21 cellular contexts compared by ENCODE assay signal in genomic region chr2:156366747-156367146, GRCh38. TPM values are rescaled to one million over a fixed set of nuclear protein-coding genes. Genes with fewer than 3 reads are reported as not detected.
A peak's percentile ranks its signal among the peaks of the same experiment; 100 is the strongest.
DNase-seq lines count a peak whose midpoint lies in the region; ATAC-seq, FAIRE-seq and TF ChIP-seq lines count a peak whose summit lies in the region.
"Had no signal": no experiment of that assay in that cellular context is flagged by ENCODE, and none has a peak within 500 bp of the region (broad histone marks: within the 10 kb centered on the region; RNA-seq: fewer than 3 reads in every experiment).

No MANE protein-coding gene starts in this region.

- H3F3A ChIP-seq in SK-N-SH (replicated peaks; ENCODE audit: insufficient read depth), result no peaks in the 10 kb centered on the region

- WGBS in SK-N-SH (ENCODE audit: low lambda C conversion rate), result 33% methylated on average over 4 of the region's 4 CpGs
- 46% methylated on average over 4 of the region's 4 CpGs for WGBS in K562 (ENCODE audit: insufficient coverage, low coverage, missing lambda C conversion rate)
- 78 to 79% methylated on average over 4 of the region's 4 CpGs for WGBS in testis, 2 donors
- 93% methylated on average over 4 of the region's 4 CpGs for WGBS in prostate gland

- no peak overlapping the region for H3K4me2 ChIP-seq in HCT116 (ENCODE audit: low read length)
- no peak overlapping the region for H3K4me2 ChIP-seq in SK-N-SH
- no peak overlapping the region for H3K4me2 ChIP-seq in K562 (ENCODE audit: insufficient read depth, low read length)
- H3K4me2 ChIP-seq: A549 had no signal

- in situ Hi-C loops in K562 (cut with MboI), result no loop called here

- no peak for TF ChIP-seq CTCF in HCT116 (IDR thresholded peaks at IDR 0.05 in 2 of 3, conservative IDR thresholded peaks at IDR 0.05 in 1 of 3; ENCODE audit: borderline replicate concordance in 1 of 3, insufficient read depth in 1 of 3, low read depth in 2 of 3, low read length in 2 of 3)
- no peak for TF ChIP-seq CTCF in SK-N-SH (IDR thresholded peaks at IDR 0.05)
- no peak for TF ChIP-seq CTCF in K562 (IDR thresholded peaks at IDR 0.05 in 2 of 3, conservative IDR thresholded peaks at IDR 0.05 in 1 of 3; ENCODE audit: insufficient read depth in 2 of 3, low read depth in 1 of 3, low read length in 3 of 3)
- TF ChIP-seq CTCF in testis (IDR thresholded peaks at IDR 0.05), result no peak
- no peak for TF ChIP-seq CTCF in prostate gland (IDR thresholded peaks at IDR 0.05)

- ATAC-seq in HCT116 (0 out of 2 replicates have a peak, but pooled peaks have one; percentile 38), K562 (peak; percentile 67), HG02588 (IDR thresholded peaks at IDR 0.05; ENCODE audit: unreplicated experiment) (no peak)

- no peaks in the 10 kb centered on the region for H4K20me1 ChIP-seq in HCT116 (ENCODE audit: insufficient read depth)
- H4K20me1 ChIP-seq in SK-N-SH (ENCODE audit: insufficient read depth), result no peaks in the 10 kb centered on the region
- no peaks in the 10 kb centered on the region for H4K20me1 ChIP-seq in K562 (replicated peaks; ENCODE audit: control insufficient read depth, insufficient read depth, low read length)

- no peaks in the 10 kb centered on the region for H3K36me3 ChIP-seq in HCT116 (ENCODE audit: control insufficient read depth in 1 of 2, insufficient read depth in 2 of 2, low read length in 2 of 2)
- no peaks in the 10 kb centered on the region for H3K36me3 ChIP-seq in SK-N-SH (replicated peaks in 1 of 2; ENCODE audit: control insufficient read depth in 1 of 2, insufficient read depth in 2 of 2, low read length in 1 of 2)
- H3K36me3 ChIP-seq in K562 (ENCODE audit: control insufficient read depth, insufficient read depth, low read length), result no peaks in the 10 kb centered on the region
- no peaks in the 10 kb centered on the region for H3K36me3 ChIP-seq in testis (ENCODE audit: low read depth, missing control alignments)
- no peaks in the 10 kb centered on the region for H3K36me3 ChIP-seq in prostate gland
- H3K36me3 ChIP-seq: HAP-1 had no signal

- no TSS peak for BruUV-seq in HCT116 (replicated peaks; lab: Mats Ljungman, UMichigan)
- BruUV-seq in K562 (replicated peaks; lab: Mats Ljungman, UMichigan), result no TSS peak

- H3K27ac ChIP-seq in HCT116 (ENCODE audit: low read depth, low read length) (no peak overlapping the region), SK-N-SH (ENCODE audit: low read depth in 2 of 2, low read length in 1 of 2) (no peak overlapping the region), K562 (ENCODE audit: extremely low read depth, low read depth, low read length) (no peak overlapping the region), testis (no peak overlapping the region), prostate gland (no peak overlapping the region)
- H3K27ac ChIP-seq: A549 had no signal

- CTCF ChIA-PET in HCT116 (lab: Charles Lee), result no interaction called here
- CTCF ChIA-PET in SK-N-SH (lab: Yijun Ruan, JAX), result no interaction called here
- CTCF ChIA-PET in K562 (lab: Yijun Ruan, JAX; ENCODE audit: low intra/inter-chr PET ratio), result no interaction called here

- no peaks in the 10 kb centered on the region for H3K9me1 ChIP-seq in K562 (ENCODE audit: control insufficient read depth, insufficient read depth, low read length)

- H3K4me1 ChIP-seq in HCT116 (ENCODE audit: control insufficient read depth in 1 of 2, insufficient read depth in 2 of 2, low read length in 2 of 2) (no peaks in the 10 kb centered on the region), SK-N-SH (ENCODE audit: control insufficient read depth in 1 of 2, insufficient read depth in 2 of 2, low read depth in 1 of 2, low read length in 1 of 2) (no peaks in the 10 kb centered on the region), K562 (replicated peaks in 1 of 2; ENCODE audit: control insufficient read depth in 2 of 2, insufficient read depth in 2 of 2, low read length in 2 of 2) (no peaks in the 10 kb centered on the region), testis (no peaks in the 10 kb centered on the region), prostate gland (replicated peaks) (no peaks in the 10 kb centered on the region)
- H3K4me1 ChIP-seq: A549, HAP-1 had no signal

- intact Hi-C loops in HCT116 (cut with micrococcal nuclease), result no loop called here
- intact Hi-C loops in K562 (cut with micrococcal nuclease), result no loop called here
- intact Hi-C loops in testis (cut with DNase I; ENCODE audit: low total_unique reads), result no loop called here
- intact Hi-C loops in prostate gland (cut with DNase I), result no loop called here

- no peaks in the 10 kb centered on the region for H3K9me3 ChIP-seq in HCT116 (ENCODE audit: control insufficient read depth in 1 of 2, insufficient read depth in 1 of 2, low read depth in 1 of 2, low read length in 2 of 2)
- H3K9me3 ChIP-seq in SK-N-SH, result no peaks in the 10 kb centered on the region
- H3K9me3 ChIP-seq in K562 (replicated peaks; ENCODE audit: control insufficient read depth, insufficient read depth, low read depth, low read length), result no peaks in the 10 kb centered on the region
- H3K9me3 ChIP-seq in testis, result no peaks in the 10 kb centered on the region
- no peaks in the 10 kb centered on the region for H3K9me3 ChIP-seq in prostate gland
- H3K9me3 ChIP-seq: A549, HAP-1 had no signal

- FAIRE-seq in K562 (lab: Jason Lieb, UNC), result no peak
- FAIRE-seq: A549, GM12892, H54 had no signal

- POLR2A ChIA-PET in HCT116 (lab: Charles Lee) (no interaction called here), SK-N-SH (lab: Yijun Ruan, JAX) (no interaction called here), K562 (lab: Yijun Ruan, JAX) (no interaction called here)

- DNase-seq in HCT116 (ENCODE audit: low read depth, low spot score) (no peak), SK-N-SH (no peak), K562 (ENCODE audit: extremely low read depth in 1 of 4, low spot score in 3 of 4) (peak in 1 of 4 experiments; percentile 27), testis (peak; percentile 50), SW480 (ENCODE audit: low spot score) (no peak), prostate gland (ENCODE audit: low spot score) (no peak)
- DNase-seq: 8988T; C1 segment of cervical spinal cord; Calu3; CD4-positive, alpha-beta memory T cell; COR-L47; DMS53; DMS79 treated with DMSO at 0.1 percent for 48 hours; GF-D8; GOT3 had no signal

- no peak overlapping the region for H3K4me3 ChIP-seq in HCT116 (replicated peaks in 1 of 2; ENCODE audit: low read depth in 1 of 2, low read length in 2 of 2)
- H3K4me3 ChIP-seq in SK-N-SH (ENCODE audit: low read depth in 2 of 2, low read length in 1 of 2), result no peak overlapping the region
- H3K4me3 ChIP-seq in K562, result no peak overlapping the region
- no peak overlapping the region for H3K4me3 ChIP-seq in testis
- no peak overlapping the region for H3K4me3 ChIP-seq in prostate gland
- H3K4me3 ChIP-seq: A549, HAP-1 had no signal

- TF ChIP-seq POLR2A in HCT116 (IDR thresholded peaks at IDR 0.05; ENCODE audit: borderline replicate concordance, extremely low read depth, insufficient read depth, insufficient read length), result no peak
- no peak for TF ChIP-seq POLR2A in K562 (conservative IDR thresholded peaks at IDR 0.05)
- no peak for TF ChIP-seq POLR2A in testis (IDR thresholded peaks at IDR 0.05)
- TF ChIP-seq POLR2A in prostate gland (IDR thresholded peaks at IDR 0.05), result no peak

- RAD21 ChIA-PET in HCT116 (lab: Charles Lee; ENCODE audit: low non-redundant PET in 1 of 2, low total read pairs in 2 of 2, uncharacterized antibody in 2 of 2, unreplicated experiment in 2 of 2), result no interaction called here

- H2AFZ ChIP-seq in HCT116 (ENCODE audit: low read depth, low read length, poor library complexity, severe bottlenecking), result no peak overlapping the region
- no peak overlapping the region for H2AFZ ChIP-seq in SK-N-SH (ENCODE audit: low read depth)
- no peak overlapping the region for H2AFZ ChIP-seq in K562 (ENCODE audit: low read depth, low read length)

- H3K9me2 ChIP-seq in HCT116 (ENCODE audit: insufficient read depth) (no peaks in the 10 kb centered on the region), SK-N-SH (no peaks in the 10 kb centered on the region)

- H3K9ac ChIP-seq in HCT116 (ENCODE audit: low read length), result no peak overlapping the region
- no peak overlapping the region for H3K9ac ChIP-seq in SK-N-SH
- H3K9ac ChIP-seq in K562 (ENCODE audit: insufficient read depth in 1 of 2, low read depth in 2 of 2, low read length in 2 of 2), result no peak overlapping the region

- no peak for TF ChIP-seq RAD21 in HCT116 (IDR thresholded peaks at IDR 0.05; ENCODE audit: low read depth)
- no peak for TF ChIP-seq RAD21 in SK-N-SH (IDR thresholded peaks at IDR 0.05; ENCODE audit: low read length)
- no peak for TF ChIP-seq RAD21 in K562 (CRISPR knock-in tag; conservative IDR thresholded peaks at IDR 0.05 in 1 of 2, IDR thresholded peaks at IDR 0.05 in 1 of 2)

- H3K27me3 ChIP-seq in HCT116 (ENCODE audit: insufficient read depth, low read length), result no peaks in the 10 kb centered on the region
- H3K27me3 ChIP-seq in SK-N-SH (ENCODE audit: insufficient read depth), result peaks cover 5% of the 10 kb centered on the region
- no peaks in the 10 kb centered on the region for H3K27me3 ChIP-seq in K562 (ENCODE audit: control insufficient read depth in 2 of 2, insufficient read depth in 2 of 2, low read length in 2 of 2)
- no peaks in the 10 kb centered on the region for H3K27me3 ChIP-seq in testis
- H3K27me3 ChIP-seq in prostate gland (replicated peaks; ENCODE audit: insufficient read depth), result no peaks in the 10 kb centered on the region

- H3K79me2 ChIP-seq in HCT116 (ENCODE audit: insufficient read depth, low read length) (no peaks in the 10 kb centered on the region), SK-N-SH (ENCODE audit: insufficient read depth) (no peaks in the 10 kb centered on the region), K562 (ENCODE audit: control insufficient read depth, insufficient read depth, low read length) (no peaks in the 10 kb centered on the region)

- no peak for TF ChIP-seq EP300 in SK-N-SH (IDR thresholded peaks at IDR 0.05; ENCODE audit: borderline replicate concordance in 1 of 2, low read depth in 1 of 2, low read length in 1 of 2)
- TF ChIP-seq EP300 in K562 (IDR thresholded peaks at IDR 0.05; ENCODE audit: low read length), result no peak

RNA-seq across cellular contexts. Expression of gene NR4A2, which starts 34.2 kb away (rescaled TPM):
- total RNA-seq in HCT116 (2021; ENCODE audit: unreplicated experiment) (17.9 TPM), K562 (2014; rRNA removed) (0.95 and 1.3 TPM in 2 replicates), K562 (2014; rRNA removed; fragmentation: Illumina TruSeq; extraction: Trizol) (1.3 and 1.4 TPM in 2 replicates), K562 (2015; rRNA removed; fragmentation: Illumina TruSeq; extraction: Trizol) (0.94 and 1.1 TPM in 2 replicates), K562 (2021) (5.1 and 5.6 TPM in 2 replicates), testis (1 to 10 TPM; 3.2 to 3.9 TPM), prostate gland (1 to 10 TPM; 2.3 to 4.5 TPM)
- 27.2 and 107 TPM in 2 replicates for polyA plus RNA-seq in HCT116 (2012)
- polyA plus RNA-seq in SK-N-SH (2012; rRNA removed) (13.9 and 16.2 TPM in 2 replicates), K562 (2011; rRNA removed) (1.3 and 2.1 TPM in 2 replicates), K562 (2014; fragmentation: Illumina TruSeq; extraction: Trizol) (3.9 and 4.6 TPM in 2 replicates), K562 (2014; fragmentation: Nextera tagmentation; extraction: Ambion mirVana) (1 to 10 TPM; 1.3 to 2.1 TPM), K562 (2014; rRNA removed) (2.5 and 3.2 TPM in 2 replicates), testis (ENCODE audit: insufficient read depth, low read depth, low replicate concordance) (9.5 TPM)
- 4.2 and 9.1 TPM in 2 replicates for polyA plus RNA-seq in SK-N-SH (2012; cell fraction: cytosol; rRNA removed)
- polyA plus RNA-seq in SK-N-SH (2012; cell fraction: nucleus; rRNA removed), result 56.6 and 90.7 TPM in 2 replicates
- 5.8 and 8.4 TPM in 2 replicates for total RNA-seq in K562 (2011; cell fraction: chromatin; rRNA removed; ENCODE audit: low replicate concordance)
- total RNA-seq in K562 (2011; cell fraction: nucleolus; rRNA removed), result 4.6 and 5.5 TPM in 2 replicates
- 5.2 and 5.6 TPM in 2 replicates for total RNA-seq in K562 (2011; cell fraction: nucleoplasm; rRNA removed)
- 1.5 and 1.6 TPM in 2 replicates for polyA plus RNA-seq in K562 (2011; cell fraction: cytosol; rRNA removed)
- 6.8 and 9.0 TPM in 2 replicates for polyA plus RNA-seq in K562 (2011; cell fraction: nucleus; rRNA removed)
- polyA plus RNA-seq in K562 (2012), result 2.3 and 2.9 TPM in 2 replicates
- 0.88 and 1.8 TPM in 2 replicates for polyA minus RNA-seq in K562 (2011; rRNA and poly(A)+ RNA removed)
- 1.0 and 3.6 TPM in 2 replicates for polyA minus RNA-seq in K562 (2011; cell fraction: cytosol; rRNA and poly(A)+ RNA removed)
- polyA minus RNA-seq in K562 (2011; cell fraction: nucleus; rRNA and poly(A)+ RNA removed), result 4.2 and 5.6 TPM in 2 replicates
- total RNA-seq: G401 had no signal
